Comparison of ENCODE assay signal across 8 cellular contexts in the genomic region with DNA sequence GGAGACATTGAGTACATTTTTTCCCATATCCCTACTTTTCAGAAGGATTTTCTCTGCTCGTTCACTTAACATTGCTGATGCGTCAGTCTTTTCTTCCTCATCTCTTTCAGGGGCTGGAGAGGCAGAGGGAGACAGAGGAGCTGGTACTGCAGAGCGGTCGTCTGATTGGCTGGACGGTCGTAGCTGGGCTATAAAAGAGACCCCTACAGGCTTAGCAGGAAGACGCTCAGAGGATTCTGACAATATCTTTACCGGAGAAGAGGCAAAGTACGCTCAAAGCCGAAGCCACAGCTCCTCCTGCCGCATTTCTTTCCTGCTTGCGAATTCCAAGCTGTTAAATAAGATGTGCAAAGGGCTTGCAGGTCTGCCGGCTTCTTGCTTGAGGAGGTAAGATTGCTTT. TPM values are rescaled to one million over a fixed set of nuclear protein-coding genes. Genes with fewer than 3 reads are reported as not detected.
DNase-seq lines count a peak whose midpoint lies in the region; ATAC-seq and TF ChIP-seq lines count a peak whose summit lies in the region.

A gene (plus strand): TSS at position 220 of the 400 bp plus-strand sequence. CDS start 124 bp downstream, at position 344.

- H3F3A ChIP-seq in MM.1S (ENCODE audit: insufficient read depth, low read length): no peaks in the 10 kb centered on the region

- H3K4me1 ChIP-seq in esophagus squamous epithelium: peaks cover 0 to 23% (median 0%) of the 10 kb centered on the region in 3 donors
- H3K4me1 ChIP-seq in mucosa of stomach (ENCODE audit: control insufficient read depth, insufficient read depth, low read length): no peaks in the 10 kb centered on the region
- no peaks in the 10 kb centered on the region for H3K4me1 ChIP-seq in MM.1S (ENCODE audit: low read length)

- TF ChIP-seq CTCF in esophagus squamous epithelium (IDR thresholded peaks at IDR 0.05) (peak in 4 of 6 experiments; percentile 10 to 41 (median 34)), MM.1S (IDR thresholded peaks at IDR 0.05; ENCODE audit: low read length) (no peak)

- H3K36me3 Mint-ChIP-seq in naive thymus-derived CD8-positive, alpha-beta T cell: no peaks in the 10 kb centered on the region

- H3K9me3 ChIP-seq in esophagus squamous epithelium (no peaks in the 10 kb centered on the region), mucosa of stomach (ENCODE audit: control insufficient read depth, low read length) (no peaks in the 10 kb centered on the region), MM.1S (replicated peaks; ENCODE audit: insufficient read depth, low read length) (no peaks in the 10 kb centered on the region)

- H3K27ac Mint-ChIP-seq in naive thymus-derived CD8-positive, alpha-beta T cell: peak within 1 kb of the TSS in 1 of 10 donors; percentile 21

- peaks cover 33 to 73% (median 35%) of the 10 kb centered on the region in 5 donors for H3K27me3 Mint-ChIP-seq in naive thymus-derived CD8-positive, alpha-beta T cell

- no peak for ATAC-seq in esophagus mucosa
- ATAC-seq in naive thymus-derived CD8-positive, alpha-beta T cell: no peak

- H3K27ac ChIP-seq in esophagus squamous epithelium: peak within 1 kb of the TSS in 2 of 4 donors; percentile 11 to 40
- no peak within 1 kb of the TSS for H3K27ac ChIP-seq in MM.1S (ENCODE audit: low read length)

- H3K4me1 Mint-ChIP-seq in naive thymus-derived CD8-positive, alpha-beta T cell: peaks cover 0 to 2% (median 0%) of the 10 kb centered on the region in 4 donors

- H4K20me1 ChIP-seq in MM.1S (ENCODE audit: insufficient read depth, low read length): no peaks in the 10 kb centered on the region

- H3K4me3 Mint-ChIP-seq in naive thymus-derived CD8-positive, alpha-beta T cell: no peak within 1 kb of the TSS

- peaks cover 0 to 18% (median 0%) of the 10 kb centered on the region in 4 donors for H3K27me3 ChIP-seq in esophagus squamous epithelium
- H3K27me3 ChIP-seq in mucosa of stomach (ENCODE audit: control insufficient read depth, insufficient read depth, low read length): no peaks in the 10 kb centered on the region
- no peaks in the 10 kb centered on the region for H3K27me3 ChIP-seq in MM.1S (replicated peaks; ENCODE audit: insufficient read depth, low read length)

- no peak within 1 kb of the TSS for H3K4me2 ChIP-seq in MM.1S (ENCODE audit: low read depth, low read length)

- H3K9me2 ChIP-seq in MM.1S (replicated peaks; ENCODE audit: insufficient read depth, low read length): no peaks in the 10 kb centered on the region

- H3K79me2 ChIP-seq in MM.1S (ENCODE audit: low read length): no peaks in the 10 kb centered on the region

- 1 to 4% methylated on average over 11 of the region's 13 CpGs for WGBS in esophagus squamous epithelium, 2 donors

- intact Hi-C loops in esophagus squamous epithelium (cut with DNase I): loop anchor here (10.0 kb wide), 1 partner anchor 194 kb away; no protein-coding TSS in a partner anchor

- H3K9ac ChIP-seq in mucosa of stomach (ENCODE audit: low read length) (peak within 1 kb of the TSS; percentile 20), MM.1S (ENCODE audit: low read length) (no peak within 1 kb of the TSS)

- H2AFZ ChIP-seq in MM.1S (ENCODE audit: low read length): no peak within 1 kb of the TSS

- TF ChIP-seq POLR2A in esophagus squamous epithelium (IDR thresholded peaks at IDR 0.05): no peak

- H3K4me3 ChIP-seq in esophagus squamous epithelium (peak within 1 kb of the TSS; percentile 0 to 49 (median 34)), mucosa of stomach (ENCODE audit: low read length) (peak within 1 kb of the TSS; percentile 18), MM.1S (ENCODE audit: low read length) (no peak within 1 kb of the TSS)

- POLR2A ChIA-PET in naive thymus-derived CD8-positive, alpha-beta T cell (lab: Charles Lee): no interaction called here

- DNase-seq in GM03348 (ENCODE audit: low spot score) (peak; percentile 89), esophagus squamous epithelium (lab: John Stamatoyannopoulos, UW) (no peak), MM.1S (no peak)
- no peak for DNase-seq in stimulated activated CD4-positive, alpha-beta T cell treated with anti-CD3 and anti-CD28 coated beads, Interleukin-4, amount 100 ng/mL, for 1 hour
- no peak for DNase-seq in naive thymus-derived CD8-positive, alpha-beta T cell

- H3K9me3 Mint-ChIP-seq in naive thymus-derived CD8-positive, alpha-beta T cell: no peaks in the 10 kb centered on the region

- H3K36me3 ChIP-seq in esophagus squamous epithelium (no peaks in the 10 kb centered on the region), mucosa of stomach (ENCODE audit: control insufficient read depth, insufficient read depth, low read length) (no peaks in the 10 kb centered on the region), MM.1S (replicated peaks; ENCODE audit: insufficient read depth, low read length) (no peaks in the 10 kb centered on the region)

TF ChIP-seq in PFSK-1, 5 proteins besides CTCF, POLR2A, EP300 and RAD21:
- TF ChIP-seq TAF1 (IDR thresholded peaks at IDR 0.05; ENCODE audit: borderline replicate concordance, insufficient read depth, low read length): peak; percentile 58; the same call in 1 of the 2 replicates
- TF ChIP-seq, protein P1, sequence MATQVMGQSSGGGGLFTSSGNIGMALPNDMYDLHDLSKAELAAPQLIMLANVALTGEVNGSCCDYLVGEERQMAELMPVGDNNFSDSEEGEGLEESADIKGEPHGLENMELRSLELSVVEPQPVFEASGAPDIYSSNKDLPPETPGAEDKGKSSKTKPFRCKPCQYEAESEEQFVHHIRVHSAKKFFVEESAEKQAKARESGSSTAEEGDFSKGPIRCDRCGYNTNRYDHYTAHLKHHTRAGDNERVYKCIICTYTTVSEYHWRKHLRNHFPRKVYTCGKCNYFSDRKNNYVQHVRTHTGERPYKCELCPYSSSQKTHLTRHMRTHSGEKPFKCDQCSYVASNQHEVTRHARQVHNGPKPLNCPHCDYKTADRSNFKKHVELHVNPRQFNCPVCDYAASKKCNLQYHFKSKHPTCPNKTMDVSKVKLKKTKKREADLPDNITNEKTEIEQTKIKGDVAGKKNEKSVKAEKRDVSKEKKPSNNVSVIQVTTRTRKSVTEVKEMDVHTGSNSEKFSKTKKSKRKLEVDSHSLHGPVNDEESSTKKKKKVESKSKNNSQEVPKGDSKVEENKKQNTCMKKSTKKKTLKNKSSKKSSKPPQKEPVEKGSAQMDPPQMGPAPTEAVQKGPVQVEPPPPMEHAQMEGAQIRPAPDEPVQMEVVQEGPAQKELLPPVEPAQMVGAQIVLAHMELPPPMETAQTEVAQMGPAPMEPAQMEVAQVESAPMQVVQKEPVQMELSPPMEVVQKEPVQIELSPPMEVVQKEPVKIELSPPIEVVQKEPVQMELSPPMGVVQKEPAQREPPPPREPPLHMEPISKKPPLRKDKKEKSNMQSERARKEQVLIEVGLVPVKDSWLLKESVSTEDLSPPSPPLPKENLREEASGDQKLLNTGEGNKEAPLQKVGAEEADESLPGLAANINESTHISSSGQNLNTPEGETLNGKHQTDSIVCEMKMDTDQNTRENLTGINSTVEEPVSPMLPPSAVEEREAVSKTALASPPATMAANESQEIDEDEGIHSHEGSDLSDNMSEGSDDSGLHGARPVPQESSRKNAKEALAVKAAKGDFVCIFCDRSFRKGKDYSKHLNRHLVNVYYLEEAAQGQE (IDR thresholded peaks at IDR 0.05; ENCODE audit: insufficient read depth in 1 of 2, low read depth in 2 of 2, low read length in 2 of 2): no peak
- peak; percentile 34; the same call in 1 of the 2 replicates for TF ChIP-seq POLR2AphosphoS5 (IDR thresholded peaks at IDR 0.05; ENCODE audit: low read depth, low read length)

RNA-seq across cellular contexts. Expression of the gene that starts here (rescaled TPM):
- polyA plus RNA-seq in PFSK-1 (2012; ENCODE audit: insufficient read length, low read depth): 2.4 TPM
- total RNA-seq in esophagus squamous epithelium (1 to 10 TPM in 1 of 4 donors, under 1 TPM in 2, not detected in 1; 0.26 to 1.5 (median 0.70) TPM), esophagus mucosa (0.16 TPM)
- total RNA-seq in naive thymus-derived CD8-positive, alpha-beta T cell: not detected
- not detected for polyA plus RNA-seq in naive thymus-derived CD8-positive, alpha-beta T cell
